In genomic region chr21:35035116-35035515, GRCh38 we compare ENCODE assay signal across 20 cellular contexts. TPM values are rescaled to one million over a fixed set of nuclear protein-coding genes. Genes with fewer than 3 reads are reported as not detected.
DNase-seq lines count a peak whose midpoint lies in the region; ATAC-seq, FAIRE-seq and TF ChIP-seq lines count a peak whose summit lies in the region.
"Had no signal": no experiment of that assay in that cellular context is flagged by ENCODE, and none has a peak within 500 bp of the region (broad histone marks: within the 10 kb centered on the region; RNA-seq: fewer than 3 reads in every experiment).

No MANE protein-coding gene starts in this region.

- no peak overlapping the region for H2AFZ ChIP-seq in HepG2 (ENCODE audit: low read length)
- H2AFZ ChIP-seq: parathyroid adenoma had no signal

- BruUV-seq in HepG2 (replicated peaks; lab: Mats Ljungman, UMichigan), result no TSS peak

- no peaks in the 10 kb centered on the region for H3K79me2 ChIP-seq in HepG2 (ENCODE audit: insufficient read depth, low read length)
- H3K79me2 ChIP-seq: parathyroid adenoma had no signal

- in situ Hi-C loops in HepG2 (cut with HindIII; ENCODE audit: extremely low pct_ligation_motif_present, low pct_unique_long_range_greater_than_20kb), result no loop called here
- in situ Hi-C loops in GM13977 (cut with MboI; ENCODE audit: low pct_unique_long_range_greater_than_20kb, low sequenced_read_pairs, unreplicated experiment), result no loop called here

- H3K4me1 ChIP-seq in HepG2 (ENCODE audit: insufficient read depth, low read length), result peaks cover 40% of the 10 kb centered on the region
- H3K4me1 ChIP-seq in right lobe of liver, result peaks cover 0 to 11% (median 4%) of the 10 kb centered on the region in 4 donors
- H3K4me1 ChIP-seq: gastroesophageal sphincter, parathyroid adenoma had no signal

- H3K27ac Mint-ChIP-seq in activated CD4-positive, alpha-beta memory T cell treated with anti-CD3 and anti-CD28 coated beads, Interleukin-2, amount 10 ng/mL, durations not matched to agents 7 days and 5 days, result peak overlapping the region; percentile 76

- H3K9me3 ChIP-seq in HepG2 (ENCODE audit: low read length) (no peaks in the 10 kb centered on the region), right lobe of liver (no peaks in the 10 kb centered on the region)
- H3K9me3 ChIP-seq: Caco-2, esophagus squamous epithelium, transverse colon had no signal

- peaks cover 86% of the 10 kb centered on the region for H3K36me3 Mint-ChIP-seq in activated CD4-positive, alpha-beta memory T cell treated with anti-CD3 and anti-CD28 coated beads, Interleukin-2, amount 10 ng/mL, durations not matched to agents 7 days and 5 days (ENCODE audit: low read depth)

- H3K27me3 ChIP-seq in HepG2 (ENCODE audit: control insufficient read depth in 1 of 2, insufficient read depth in 2 of 2, low read length in 2 of 2) (no peaks in the 10 kb centered on the region), right lobe of liver (no peaks in the 10 kb centered on the region)
- H3K27me3 ChIP-seq: esophagus squamous epithelium, gastroesophageal sphincter, transverse colon had no signal

- no peak overlapping the region for H3K4me2 ChIP-seq in HepG2 (ENCODE audit: low read depth, low read length)

- TF ChIP-seq POLR2A in HepG2 (IDR thresholded peaks at IDR 0.05; ENCODE audit: insufficient read depth in 1 of 2, low read depth in 2 of 2, low read length in 2 of 2), result no peak
- no peak for TF ChIP-seq POLR2A in right lobe of liver (IDR thresholded peaks at IDR 0.05)

- POLR2A ChIA-PET in HepG2 (lab: Yijun Ruan, JAX), result no interaction called here
- POLR2A ChIA-PET in activated CD4-positive, alpha-beta memory T cell treated with anti-CD3 and anti-CD28 coated beads, Interleukin-2, amount 10 ng/mL, durations not matched to agents 7 days and 5 days (lab: Charles Lee), result interaction anchor here (1.0 to 9.6 kb wide), 4 partner anchors 8 to 191 kb away, joined by 3 to 152 read pairs (median 58); no protein-coding TSS in a partner anchor

- no peaks in the 10 kb centered on the region for H3K27me3 Mint-ChIP-seq in activated CD4-positive, alpha-beta memory T cell treated with anti-CD3 and anti-CD28 coated beads, Interleukin-2, amount 10 ng/mL, durations not matched to agents 7 days and 5 days
- H3K27me3 Mint-ChIP-seq: IgD-negative memory B cell had no signal

- no peaks in the 10 kb centered on the region for H3K36me3 ChIP-seq in HepG2 (replicated peaks in 1 of 2; ENCODE audit: control insufficient read depth in 1 of 2, insufficient read depth in 2 of 2, low read length in 2 of 2)
- H3K36me3 ChIP-seq in right lobe of liver, result no peaks in the 10 kb centered on the region
- H3K36me3 ChIP-seq: esophagus squamous epithelium, gastroesophageal sphincter, transverse colon had no signal

- intact Hi-C loops in HepG2 (cut with micrococcal nuclease; ENCODE audit: unreplicated experiment), result no loop called here
- intact Hi-C loops in right lobe of liver (cut with DNase I), result no loop called here

- no peak overlapping the region for H3K27ac ChIP-seq in HepG2 (ENCODE audit: extremely low read length, insufficient read depth, low read length)
- H3K27ac ChIP-seq in right lobe of liver, result no peak overlapping the region
- H3K27ac ChIP-seq: esophagus squamous epithelium, gastroesophageal sphincter, parathyroid adenoma, transverse colon had no signal

- CTCF ChIA-PET in HepG2 (lab: Yijun Ruan, JAX; ENCODE audit: low intra/inter-chr PET ratio, low total read pairs), result no interaction called here
- CTCF ChIA-PET in activated CD4-positive, alpha-beta memory T cell treated with anti-CD3 and anti-CD28 coated beads, Interleukin-2, amount 10 ng/mL, durations not matched to agents 7 days and 5 days (lab: Charles Lee), result interaction anchor here (0.9 kb wide), 1 partner anchor 145 kb away, joined by 3 read pairs; no protein-coding TSS in a partner anchor

- H3K4me1 Mint-ChIP-seq in activated CD4-positive, alpha-beta memory T cell treated with anti-CD3 and anti-CD28 coated beads, Interleukin-2, amount 10 ng/mL, durations not matched to agents 7 days and 5 days, result peaks cover 90% of the 10 kb centered on the region

- no peak for TF ChIP-seq RAD21 in HepG2 (CRISPR knock-in tag; IDR thresholded peaks at IDR 0.05)

- 96% methylated on average over 8 of the region's 8 CpGs for WGBS in HepG2 (ENCODE audit: low lambda C conversion rate)
- 87% methylated on average over 8 of the region's 8 CpGs for WGBS in right lobe of liver (ENCODE audit: insufficient coverage, low coverage, low lambda C conversion rate, missing lambda C conversion rate)

- no peak for TF ChIP-seq EP300 in HepG2 (IDR thresholded peaks at IDR 0.05; ENCODE audit: low read depth in 2 of 2, low read length in 2 of 2)
- TF ChIP-seq EP300 in HepG2 (CRISPR knock-in tag; IDR thresholded peaks at IDR 0.05; ENCODE audit: borderline replicate concordance), result no peak

- no peak overlapping the region for H3K4me3 ChIP-seq in HepG2 (replicated peaks in 1 of 3; ENCODE audit: insufficient read depth in 1 of 3, low read depth in 2 of 3, low read length in 3 of 3)
- H3K4me3 ChIP-seq in right lobe of liver, result no peak overlapping the region
- H3K4me3 ChIP-seq: esophagus squamous epithelium, gastroesophageal sphincter, transverse colon had no signal

- no peak overlapping the region for H3K4me3 Mint-ChIP-seq in activated CD4-positive, alpha-beta memory T cell treated with anti-CD3 and anti-CD28 coated beads, Interleukin-2, amount 10 ng/mL, durations not matched to agents 7 days and 5 days

- DNase-seq in HepG2 (ENCODE audit: low spot score), result no peak
- no peak for DNase-seq in right lobe of liver
- DNase-seq in activated CD4-positive, alpha-beta memory T cell treated with anti-CD3 and anti-CD28 coated beads, Interleukin-2, amount 10 ng/mL, durations not matched to agents 7 days and 5 days, result no peak
- peak; percentile 25 for DNase-seq in islet precursor cell
- DNase-seq in GM13977 (ENCODE audit: low spot score), result no peak
- DNase-seq in SW480 (ENCODE audit: low spot score), result no peak
- DNase-seq: Caco-2; effector CD8-positive, alpha-beta T cell; esophagus squamous epithelium; kidney glomerular epithelial cell; mammary epithelial cell; MM.1S; Right ventricle myocardium superior; stimulated activated naive CD4-positive, alpha-beta T cell; transverse colon had no signal

- TF ChIP-seq CTCF in HepG2 (CRISPR knock-in tag; IDR thresholded peaks at IDR 0.05) (no peak), right lobe of liver (IDR thresholded peaks at IDR 0.05) (no peak), GM13977 (IDR thresholded peaks at IDR 0.05; ENCODE audit: extremely low read depth, insufficient read depth, missing control alignments) (no peak)

- no peak overlapping the region for H3K9ac ChIP-seq in HepG2 (ENCODE audit: insufficient read depth, low read depth, low read length)
- H3K9ac ChIP-seq: parathyroid adenoma had no signal

- H4K20me1 ChIP-seq in HepG2 (ENCODE audit: insufficient read depth, low read length), result no peaks in the 10 kb centered on the region

- no peak for ATAC-seq in HepG2
- no peak for ATAC-seq in right lobe of liver
- ATAC-seq in GM18868 (IDR thresholded peaks at IDR 0.05; ENCODE audit: unreplicated experiment), result no peak
- ATAC-seq: gastroesophageal sphincter, sciatic nerve had no signal

- peaks cover 2% of the 10 kb centered on the region for H3K9me3 Mint-ChIP-seq in activated CD4-positive, alpha-beta memory T cell treated with anti-CD3 and anti-CD28 coated beads, Interleukin-2, amount 10 ng/mL, durations not matched to agents 7 days and 5 days

- no peak for FAIRE-seq in HepG2 (lab: Jason Lieb, UNC)

TF ChIP-seq in HepG2, 621 proteins besides CTCF, POLR2A, EP300 and RAD21:
- TF ChIP-seq FOXK1 (CRISPR knock-in tag; IDR thresholded peaks at IDR 0.05; ENCODE audit: borderline replicate concordance, low read depth) (no peak), ZNF768 (CRISPR knock-in tag; IDR thresholded peaks at IDR 0.05) (peak; percentile 22; the same call in 1 of the 2 replicates)

RNA-seq across cellular contexts. Expression of gene RUNX1, which starts 14.0 kb away (rescaled TPM):
- total RNA-seq in HepG2 (2016; rRNA removed; fragmentation: Illumina TruSeq; extraction: Trizol), result 4.4 and 5.4 TPM in 2 replicates
- 2.4 and 2.8 TPM in 2 replicates for total RNA-seq in HepG2 (2016; cell fraction: cytosol; rRNA removed; fragmentation: Illumina TruSeq; extraction: Trizol; ENCODE audit: low read depth)
- 4.1 and 5.5 TPM in 2 replicates for total RNA-seq in HepG2 (2016; cell fraction: insoluble cytoplasmic fraction; rRNA removed; fragmentation: Illumina TruSeq; extraction: Trizol)
- total RNA-seq in HepG2 (2016; cell fraction: membrane; rRNA removed; fragmentation: Illumina TruSeq; extraction: Trizol), result 5.1 and 5.5 TPM in 2 replicates
- 16.6 and 18.1 TPM in 2 replicates for total RNA-seq in HepG2 (2016; cell fraction: nucleus; rRNA removed; fragmentation: Illumina TruSeq; extraction: Trizol)
- polyA plus RNA-seq in HepG2 (2011; rRNA removed), result 5.8 and 6.4 TPM in 2 replicates
- 3.0 and 3.1 TPM in 2 replicates for polyA plus RNA-seq in HepG2 (2011; cell fraction: cytosol; rRNA removed)
- polyA plus RNA-seq in HepG2 (2011; cell fraction: nucleus; rRNA removed), result 18.7 and 27.2 TPM in 2 replicates
- 6.5 and 6.7 TPM in 2 replicates for polyA plus RNA-seq in HepG2 (2012)
- polyA plus RNA-seq in HepG2 (2016; cell fraction: cytosol; fragmentation: Illumina TruSeq; extraction: Trizol; ENCODE audit: low read depth), result 2.4 and 2.8 TPM in 2 replicates
- 7.5 and 8.8 TPM in 2 replicates for polyA plus RNA-seq in HepG2 (2016; cell fraction: insoluble cytoplasmic fraction; fragmentation: Illumina TruSeq; extraction: Trizol; ENCODE audit: low read depth)
- polyA plus RNA-seq in HepG2 (2016; cell fraction: membrane; fragmentation: Illumina TruSeq; extraction: Trizol; ENCODE audit: low read depth), result 5.2 and 5.9 TPM in 2 replicates
- polyA plus RNA-seq in HepG2 (2016; cell fraction: nucleus; fragmentation: Illumina TruSeq; extraction: Trizol; ENCODE audit: insufficient read depth, low read depth), result 13.0 and 13.3 TPM in 2 replicates
- polyA minus RNA-seq in HepG2 (2011; rRNA and poly(A)+ RNA removed; ENCODE audit: low replicate concordance), result 10.3 and 32.7 TPM in 2 replicates
- 3.1 and 6.2 TPM in 2 replicates for polyA minus RNA-seq in HepG2 (2011; cell fraction: cytosol; rRNA and poly(A)+ RNA removed)
- 103 and 105 TPM in 2 replicates for polyA minus RNA-seq in HepG2 (2011; cell fraction: nucleus; rRNA and poly(A)+ RNA removed)
- total RNA-seq in right lobe of liver, result 10 to 100 TPM in 1 of 6 experiments, 1 to 10 TPM in 5; 2.9 to 18.3 (median 4.3) TPM
- total RNA-seq in activated CD4-positive, alpha-beta memory T cell treated with anti-CD3 and anti-CD28 coated beads, Interleukin-2, amount 10 ng/mL, durations not matched to agents 7 days and 5 days, result 10 to 100 TPM; 53.0 to 56.3 TPM
